18 cellular contexts compared by ENCODE assay signal in the genomic region with DNA sequence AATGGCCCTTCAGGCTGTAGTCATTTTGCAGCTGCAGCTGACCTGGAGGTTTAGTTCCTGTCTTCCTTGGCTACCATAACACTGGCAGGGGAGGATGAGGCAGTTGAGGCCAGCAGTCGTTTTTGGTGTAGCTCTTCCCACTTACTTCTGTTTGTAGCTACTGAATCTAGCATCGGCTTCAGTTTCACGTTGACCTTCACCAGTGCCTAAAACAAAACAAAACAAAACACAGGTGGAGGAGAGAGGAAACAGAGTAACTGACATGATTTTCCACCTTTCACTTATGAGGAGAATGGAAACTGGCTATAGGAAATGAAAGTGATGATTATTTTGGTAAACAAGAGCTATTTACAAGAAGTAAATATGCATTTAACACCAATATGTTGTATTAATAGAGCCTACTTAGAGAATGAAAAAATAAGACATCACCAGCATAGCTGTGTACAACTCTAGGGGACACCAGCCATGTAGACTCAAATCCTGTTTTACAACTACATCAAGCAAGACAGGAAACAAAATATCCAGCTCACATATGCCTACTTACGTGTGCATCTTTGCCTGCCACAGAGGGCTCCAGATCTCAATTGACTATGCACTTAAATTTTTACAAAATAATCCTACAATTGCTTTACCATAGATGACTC.
DNase-seq lines count a peak whose midpoint lies in the region; ATAC-seq and TF ChIP-seq lines count a peak whose summit lies in the region.
"Had no signal": no experiment of that assay in that cellular context is flagged by ENCODE, and none has a peak within 500 bp of the region (broad histone marks: within the 10 kb centered on the region; RNA-seq: fewer than 3 reads in every experiment).

No MANE protein-coding gene starts in this region.

- peak overlapping the region; percentile 67 for H3K27ac Mint-ChIP-seq in glutamatergic neuron (ENCODE audit: unreplicated experiment)
- no peak overlapping the region for H3K27ac Mint-ChIP-seq in stimulated activated naive CD8-positive, alpha-beta T cell treated with anti-CD3 and anti-CD28 coated beads, Interleukin-15, amount 100 ng/mL, for 72 hours
- H3K27ac Mint-ChIP-seq: activated naive CD4-positive, alpha-beta T cell treated with anti-CD3 and anti-CD28 coated beads for 36 hours; immature natural killer cell; T-helper 2 cell treated with Interferon-gamma antibody and Interleukin-4, amounts not matched to agents 5 μg/mL and 100 μg/mL, for 36 hours had no signal

- peak overlapping the region; percentile 17 for H3K4me3 Mint-ChIP-seq in glutamatergic neuron (ENCODE audit: unreplicated experiment)
- no peak overlapping the region for H3K4me3 Mint-ChIP-seq in stimulated activated naive CD8-positive, alpha-beta T cell treated with anti-CD3 and anti-CD28 coated beads, Interleukin-15, amount 100 ng/mL, for 72 hours
- H3K4me3 Mint-ChIP-seq: activated naive CD4-positive, alpha-beta T cell treated with anti-CD3 and anti-CD28 coated beads for 36 hours; IgD-negative memory B cell; immature natural killer cell; T-helper 2 cell treated with Interferon-gamma antibody and Interleukin-4, amounts not matched to agents 5 μg/mL and 100 μg/mL, for 36 hours had no signal

- peaks cover 13% of the 10 kb centered on the region for H3K4me1 Mint-ChIP-seq in glutamatergic neuron (ENCODE audit: low read depth, unreplicated experiment)
- no peaks in the 10 kb centered on the region for H3K4me1 Mint-ChIP-seq in stimulated activated naive CD8-positive, alpha-beta T cell treated with anti-CD3 and anti-CD28 coated beads, Interleukin-15, amount 100 ng/mL, for 72 hours
- H3K4me1 Mint-ChIP-seq: immature natural killer cell had no signal

- DNase-seq in glutamatergic neuron (no peak), 8988T (no peak), islet precursor cell (no peak)
- no peak for DNase-seq in stimulated activated naive CD8-positive, alpha-beta T cell treated with anti-CD3 and anti-CD28 coated beads, Interleukin-15, amount 100 ng/mL, for 72 hours
- DNase-seq in activated CD4-positive, alpha-beta T cell treated with anti-CD3 and anti-CD28 coated beads, Interleukin-2, amount 50 U/mL, for 4 hours = no peak
- DNase-seq: activated CD4-positive, CD25-positive, alpha-beta regulatory T cell treated with anti-CD3 and anti-CD28 coated beads, Interleukin-2, amount 50 U/mL, for 72 hours; activated naive CD4-positive, alpha-beta T cell treated with anti-CD3 and anti-CD28 coated beads for 36 hours; dermis blood vessel endothelial cell; immature natural killer cell; mammary epithelial cell; NCI-H1092 treated with DMSO at 0.1 percent for 48 hours; NCI-H2171 treated with DMSO at 0.1 percent for 48 hours; SIG-M5 had no signal

- H3K36me3 Mint-ChIP-seq in glutamatergic neuron (ENCODE audit: unreplicated experiment) = no peaks in the 10 kb centered on the region
- H3K36me3 Mint-ChIP-seq: IgD-negative memory B cell, immature natural killer cell had no signal

- ATAC-seq in GM18858 (IDR thresholded peaks at IDR 0.05; ENCODE audit: unreplicated experiment) = peak; percentile 45
- peak; percentile 40 for ATAC-seq in GM21786 (IDR thresholded peaks at IDR 0.05; ENCODE audit: unreplicated experiment)
- peak; percentile 72 for ATAC-seq in HG03342 (IDR thresholded peaks at IDR 0.05; ENCODE audit: unreplicated experiment)
- ATAC-seq in stimulated activated naive CD8-positive, alpha-beta T cell treated with anti-CD3 and anti-CD28 coated beads, Interleukin-15, amount 100 ng/mL, for 72 hours = no peak

- peaks cover 3% of the 10 kb centered on the region for H3K27me3 Mint-ChIP-seq in glutamatergic neuron (ENCODE audit: unreplicated experiment)
- H3K27me3 Mint-ChIP-seq in stimulated activated naive CD8-positive, alpha-beta T cell treated with anti-CD3 and anti-CD28 coated beads, Interleukin-15, amount 100 ng/mL, for 72 hours = peaks cover 14% of the 10 kb centered on the region

- TF ChIP-seq CTCF in glutamatergic neuron (IDR thresholded peaks at IDR 0.05; ENCODE audit: partially characterized antibody, unreplicated experiment) = no peak

- no peaks in the 10 kb centered on the region for H3K9me3 Mint-ChIP-seq in glutamatergic neuron (ENCODE audit: unreplicated experiment)
- H3K9me3 Mint-ChIP-seq in stimulated activated naive CD8-positive, alpha-beta T cell treated with anti-CD3 and anti-CD28 coated beads, Interleukin-15, amount 100 ng/mL, for 72 hours = no peaks in the 10 kb centered on the region
- H3K9me3 Mint-ChIP-seq: activated naive CD4-positive, alpha-beta T cell treated with anti-CD3 and anti-CD28 coated beads for 36 hours; IgD-negative memory B cell; immature natural killer cell; T-helper 2 cell treated with Interferon-gamma antibody and Interleukin-4, amounts not matched to agents 5 μg/mL and 100 μg/mL, for 36 hours had no signal
